11 cellular contexts compared by ENCODE assay signal in genomic region chr16:70470927-70471341, GRCh38. TPM values are rescaled to one million over a fixed set of nuclear protein-coding genes. Genes with fewer than 3 reads are reported as not detected.
DNase-seq lines count a peak whose midpoint lies in the region; FAIRE-seq and TF ChIP-seq lines count a peak whose summit lies in the region.
"Had no signal": no experiment of that assay in that cellular context is flagged by ENCODE, and none has a peak within 500 bp of the region (broad histone marks: within the 10 kb centered on the region; RNA-seq: fewer than 3 reads in every experiment).

No MANE protein-coding gene starts in this region.

- CTCF ChIA-PET in MCF 10A (lab: Yijun Ruan, JAX): interaction anchor here (0.9 to 1.0 kb wide), 2 partner anchors 9 to 127 kb away, joined by 3 to 4 read pairs; no protein-coding TSS in a partner anchor

- no peak overlapping the region for H3K4me3 Mint-ChIP-seq in MCF 10A (ENCODE audit: unreplicated experiment)

- H3K27me3 ChIP-seq in breast epithelium (no peaks in the 10 kb centered on the region), keratinocyte (ENCODE audit: control insufficient read depth, extremely low read depth, insufficient read depth, low read length) (no peaks in the 10 kb centered on the region), uterus (no peaks in the 10 kb centered on the region)

- H3K4me3 ChIP-seq in breast epithelium: no peak overlapping the region
- H3K4me3 ChIP-seq in keratinocyte (ENCODE audit: control insufficient read depth in 2 of 3, extremely low read depth in 1 of 3, insufficient read depth in 2 of 3, low read depth in 1 of 3, low read length in 3 of 3): no peak overlapping the region
- H3K4me3 ChIP-seq in uterus: no peak overlapping the region
- H3K4me3 ChIP-seq: BLaER1 treated with 17β-estradiol and CSF1 and Interleukin-3, amounts not matched to agents 10 nM and 100 nM; skin epidermis had no signal

- H3K4me1 ChIP-seq in breast epithelium (no peaks in the 10 kb centered on the region), keratinocyte (ENCODE audit: control insufficient read depth, extremely low read depth, insufficient read depth, low read length) (peaks cover 11% of the 10 kb centered on the region), uterus (no peaks in the 10 kb centered on the region)

- intact Hi-C loops in MCF 10A (cut with micrococcal nuclease): loop anchor here (2.0 kb wide), 1 partner anchor 90 kb away; no protein-coding TSS in a partner anchor
- intact Hi-C loops in breast epithelium (cut with DNase I; ENCODE audit: low total_unique reads): no loop called here
- intact Hi-C loops in uterus (cut with DNase I; ENCODE audit: low total_unique reads): no loop called here

- no peaks in the 10 kb centered on the region for H3K9me3 Mint-ChIP-seq in MCF 10A (ENCODE audit: unreplicated experiment)

- H4K20me1 ChIP-seq in keratinocyte (ENCODE audit: control insufficient read depth, extremely low read depth, insufficient read depth, low read length): no peaks in the 10 kb centered on the region

- H3K79me2 ChIP-seq in keratinocyte (ENCODE audit: control insufficient read depth, insufficient read depth, low read length): no peaks in the 10 kb centered on the region

- peaks cover 5% of the 10 kb centered on the region for H3K4me1 Mint-ChIP-seq in MCF 10A (ENCODE audit: insufficient read depth, unreplicated experiment)

- H3K27ac ChIP-seq in breast epithelium (no peak overlapping the region), keratinocyte (ENCODE audit: control insufficient read depth, insufficient read depth, low read length) (no peak overlapping the region), uterus (no peak overlapping the region)
- H3K27ac ChIP-seq: BLaER1 treated with 17β-estradiol and CSF1 and Interleukin-3, amounts not matched to agents 10 nM and 100 nM; epithelial cell of prostate; skin epidermis had no signal

- no peaks in the 10 kb centered on the region for H3K9me3 ChIP-seq in breast epithelium
- no peaks in the 10 kb centered on the region for H3K9me3 ChIP-seq in keratinocyte (ENCODE audit: control insufficient read depth, low read depth, low read length)
- H3K9me3 ChIP-seq in uterus: no peaks in the 10 kb centered on the region
- H3K9me3 ChIP-seq: BLaER1 treated with 17β-estradiol and CSF1 and Interleukin-3, amounts not matched to agents 10 nM and 100 nM had no signal

- TF ChIP-seq CTCF in MCF 10A (IDR thresholded peaks at IDR 0.05; ENCODE audit: unreplicated experiment): no peak
- TF ChIP-seq CTCF in breast epithelium (IDR thresholded peaks at IDR 0.05): peak in 1 of 3 donors; percentile 8
- TF ChIP-seq CTCF in keratinocyte (optimal IDR thresholded peaks at IDR 0.05 in 1 of 3, IDR thresholded peaks at IDR 0.05 in 1 of 3, conservative IDR thresholded peaks at IDR 0.05 in 1 of 3; ENCODE audit: extremely low read depth in 1 of 3, insufficient read depth in 2 of 3, low read length in 3 of 3): peak in 2 of 3 experiments; percentile 31 to 64
- TF ChIP-seq CTCF in uterus (IDR thresholded peaks at IDR 0.05): peak in 3 of 4 experiments; percentile 20 to 37 (median 28)

- H3K36me3 ChIP-seq in breast epithelium (no peaks in the 10 kb centered on the region), keratinocyte (ENCODE audit: control insufficient read depth in 2 of 2, extremely low read depth in 1 of 2, insufficient read depth in 2 of 2, low read length in 2 of 2) (peaks cover 3 to 7% of the 10 kb centered on the region in 2 experiments), uterus (no peaks in the 10 kb centered on the region)

- H2AFZ ChIP-seq in keratinocyte (ENCODE audit: control insufficient read depth, low read length): no peak overlapping the region

- dilution Hi-C loops in keratinocyte (cut with MboI; ENCODE audit: extremely low pct_ligation_motif_present, low sequenced_read_pairs): no loop called here

- TF ChIP-seq POLR2A in breast epithelium (IDR thresholded peaks at IDR 0.05): no peak
- TF ChIP-seq POLR2A in uterus (IDR thresholded peaks at IDR 0.05): no peak
- TF ChIP-seq POLR2A in GM12892 (IDR thresholded peaks at IDR 0.05; ENCODE audit: low read depth, low read length): no peak

- FAIRE-seq in keratinocyte (lab: Jason Lieb, UNC) (no peak), GM12892 (lab: Jason Lieb, UNC) (no peak)

- no peaks in the 10 kb centered on the region for H3K27me3 Mint-ChIP-seq in MCF 10A (ENCODE audit: insufficient read depth, unreplicated experiment)

- no peak overlapping the region for H3K4me2 ChIP-seq in keratinocyte (ENCODE audit: control insufficient read depth, extremely low read depth, insufficient read depth, low read depth, low read length)

- H3K9ac ChIP-seq in keratinocyte (ENCODE audit: control insufficient read depth, extremely low read depth, insufficient read depth, low read length): no peak overlapping the region
- H3K9ac ChIP-seq: BLaER1 treated with 17β-estradiol and CSF1 and Interleukin-3, amounts not matched to agents 10 nM and 100 nM had no signal

- no TSS peak for BruUV-seq in MCF 10A (replicated peaks; lab: Mats Ljungman, UMichigan)

- POLR2A ChIA-PET in MCF 10A (lab: Yijun Ruan, JAX): no interaction called here

- H3K27ac Mint-ChIP-seq in MCF 10A (ENCODE audit: low read depth, unreplicated experiment): no peak overlapping the region

- DNase-seq in MCF 10A (ENCODE audit: unreplicated experiment) (peak; percentile 28), breast epithelium (ENCODE audit: low spot score in 2 of 2) (no peak), astrocyte of the hippocampus (ENCODE audit: low read depth, low spot score) (peak; percentile 66), keratinocyte (ENCODE audit: low read depth, low spot score) (no peak), uterus (no peak), DMS153 (lab: John Stamatoyannopoulos, UW) (no peak), OCI-M2 (lab: John Stamatoyannopoulos, UW; ENCODE audit: unreplicated experiment) (no peak), GM12892 (ENCODE audit: insufficient read length) (no peak)

- H3K9me1 ChIP-seq in keratinocyte (ENCODE audit: control insufficient read depth, extremely low read depth, insufficient read depth, low read length): no peaks in the 10 kb centered on the region

- H3K36me3 Mint-ChIP-seq in MCF 10A (ENCODE audit: insufficient read depth, unreplicated experiment): peaks cover 18% of the 10 kb centered on the region

RNA-seq across cellular contexts. Expression of gene FCSK, which starts 16.5 kb away (rescaled TPM):
- total RNA-seq in MCF 10A (2022): 13.7 and 19.0 TPM in 2 replicates
- 10 to 100 TPM; 10.7 to 27.8 (median 18.0) TPM for total RNA-seq in breast epithelium
- 5.5 to 10.7 TPM (median 6.5 TPM) in 3 replicates for polyA plus RNA-seq in keratinocyte
- 3.0 TPM for polyA plus RNA-seq in keratinocyte (2011; ENCODE audit: low read depth)
- 3.1 and 5.9 TPM in 2 replicates for polyA plus RNA-seq in keratinocyte (2011; cell fraction: cytosol; rRNA removed)
- polyA plus RNA-seq in keratinocyte (2011; cell fraction: nucleus; rRNA removed): 26.0 and 31.1 TPM in 2 replicates
- polyA plus RNA-seq in keratinocyte (2012; ENCODE audit: low replicate concordance): 5.8 and 7.6 TPM in 2 replicates
- 9.2 to 21.3 TPM (median 14.8 TPM) in 3 replicates for polyA minus RNA-seq in keratinocyte
- 8.6 TPM for polyA minus RNA-seq in keratinocyte (2011; cell fraction: cytosol; rRNA and poly(A)+ RNA removed)
- 13.3 and 14.0 TPM in 2 replicates for polyA minus RNA-seq in keratinocyte (2011; cell fraction: nucleus; rRNA and poly(A)+ RNA removed)
- 10 to 100 TPM; 12.1 to 65.3 (median 22.9) TPM for total RNA-seq in uterus
- 10.1 TPM for polyA plus RNA-seq in GM12892 (2012; ENCODE audit: missing spikeins)

RNA-seq across cellular contexts. Expression of gene ST3GAL2, which starts 32.0 kb away (rescaled TPM):
- 7.7 and 10.3 TPM in 2 replicates for total RNA-seq in MCF 10A (2022)
- 10 to 100 TPM in 2 of 3 donors, 1 to 10 TPM in 1; 7.8 to 13.4 (median 11.5) TPM for total RNA-seq in breast epithelium
- 4.0 to 6.0 TPM (median 4.1 TPM) in 3 replicates for polyA plus RNA-seq in keratinocyte
- 0.35 TPM for polyA plus RNA-seq in keratinocyte (2011; ENCODE audit: low read depth)
- 3.3 and 5.4 TPM in 2 replicates for polyA plus RNA-seq in keratinocyte (2011; cell fraction: cytosol; rRNA removed)
- polyA plus RNA-seq in keratinocyte (2011; cell fraction: nucleus; rRNA removed): 7.8 and 12.7 TPM in 2 replicates
- 1.7 and 9.0 TPM in 2 replicates for polyA plus RNA-seq in keratinocyte (2012; ENCODE audit: low replicate concordance)
- polyA minus RNA-seq in keratinocyte: 12.7 to 27.7 TPM (median 16.2 TPM) in 3 replicates
- polyA minus RNA-seq in keratinocyte (2011; cell fraction: cytosol; rRNA and poly(A)+ RNA removed): 15.5 TPM
- polyA minus RNA-seq in keratinocyte (2011; cell fraction: nucleus; rRNA and poly(A)+ RNA removed): 15.7 and 17.3 TPM in 2 replicates
- 10 to 100 TPM in 2 of 4 donors, 1 to 10 TPM in 2; 6.2 to 57.9 (median 27.5) TPM for total RNA-seq in uterus
- 37.6 TPM for polyA plus RNA-seq in GM12892 (2012; ENCODE audit: missing spikeins)

RNA-seq across cellular contexts. Expression of gene COG4, which starts 52.4 kb away (rescaled TPM):
- total RNA-seq in MCF 10A (2022): 62.2 and 64.9 TPM in 2 replicates
- 10 to 100 TPM; 36.4 to 46.1 (median 41.3) TPM for total RNA-seq in breast epithelium
- 36.8 to 38.9 TPM (median 38.4 TPM) in 3 replicates for polyA plus RNA-seq in keratinocyte
- 19.3 TPM for polyA plus RNA-seq in keratinocyte (2011; ENCODE audit: low read depth)
- polyA plus RNA-seq in keratinocyte (2011; cell fraction: cytosol; rRNA removed): 25.9 and 26.4 TPM in 2 replicates
- polyA plus RNA-seq in keratinocyte (2011; cell fraction: nucleus; rRNA removed): 47.5 and 54.9 TPM in 2 replicates
- polyA plus RNA-seq in keratinocyte (2012; ENCODE audit: low replicate concordance): 27.6 and 34.8 TPM in 2 replicates
- polyA minus RNA-seq in keratinocyte: 38.4 to 48.8 TPM (median 42.5 TPM) in 3 replicates
- 35.5 TPM for polyA minus RNA-seq in keratinocyte (2011; cell fraction: cytosol; rRNA and poly(A)+ RNA removed)
- 21.7 and 26.7 TPM in 2 replicates for polyA minus RNA-seq in keratinocyte (2011; cell fraction: nucleus; rRNA and poly(A)+ RNA removed)
- 100 to 1,000 TPM in 1 of 4 donors, 10 to 100 TPM in 3; 33.3 to 137 (median 67.1) TPM for total RNA-seq in uterus
- 29.7 TPM for polyA plus RNA-seq in GM12892 (2012; ENCODE audit: missing spikeins)

RNA-seq across cellular contexts. Expression of gene SF3B3, which starts 52.7 kb away (rescaled TPM):
- 309 and 318 TPM in 2 replicates for total RNA-seq in MCF 10A (2022)
- total RNA-seq in breast epithelium: 100 to 1,000 TPM in 2 of 3 donors, 10 to 100 TPM in 1; 80.2 to 147 (median 133) TPM
- polyA plus RNA-seq in keratinocyte: 88.0 to 142 TPM (median 92.6 TPM) in 3 replicates
- polyA plus RNA-seq in keratinocyte (2011; ENCODE audit: low read depth): 81.6 TPM
- 75.8 and 94.4 TPM in 2 replicates for polyA plus RNA-seq in keratinocyte (2011; cell fraction: cytosol; rRNA removed)
- 212 and 248 TPM in 2 replicates for polyA plus RNA-seq in keratinocyte (2011; cell fraction: nucleus; rRNA removed)
- 138 and 144 TPM in 2 replicates for polyA plus RNA-seq in keratinocyte (2012; ENCODE audit: low replicate concordance)
- 163 to 289 TPM (median 171 TPM) in 3 replicates for polyA minus RNA-seq in keratinocyte
- polyA minus RNA-seq in keratinocyte (2011; cell fraction: cytosol; rRNA and poly(A)+ RNA removed): 58.1 TPM
- polyA minus RNA-seq in keratinocyte (2011; cell fraction: nucleus; rRNA and poly(A)+ RNA removed): 83.0 and 225 TPM in 2 replicates
- total RNA-seq in uterus: 100 to 1,000 TPM in 2 of 4 donors, 10 to 100 TPM in 2; 24.3 to 244 (median 145) TPM
- polyA plus RNA-seq in GM12892 (2012; ENCODE audit: missing spikeins): 153 TPM

Comparison
In these comparisons a context has a peak if more than half of its experiments do, and no peak if none do; other contexts are left out.
1. DNase-seq: peak in MCF 10A (single experiment) and astrocyte of the hippocampus (single experiment); none in breast epithelium (0 of 2), keratinocyte (single experiment), uterus (0 of 2), DMS153 (single experiment), OCI-M2 (single experiment) and GM12892 (single experiment).